17 cellular contexts compared by ENCODE assay signal in genomic region chr9:99187311-99187710, GRCh38.
DNase-seq lines count a peak whose midpoint lies in the region; ATAC-seq and TF ChIP-seq lines count a peak whose summit lies in the region.
"Had no signal": no experiment of that assay in that cellular context is flagged by ENCODE, and none has a peak within 500 bp of the region (broad histone marks: within the 10 kb centered on the region; RNA-seq: fewer than 3 reads in every experiment).

No MANE protein-coding gene starts in this region.

- no peaks in the 10 kb centered on the region for H3K27me3 Mint-ChIP-seq in stimulated activated naive B cell treated with anti-CD40 and anti-IgM and Interleukin-4, amounts not matched to agents 10 μg/mL and 1 μg/mL and 100 μg/mL, for 72 hours

- TF ChIP-seq CTCF in GM12865 (IDR thresholded peaks at IDR 0.05; ENCODE audit: insufficient read depth, low read depth, low read length, missing control alignments) = no peak
- TF ChIP-seq CTCF in MM.1S (IDR thresholded peaks at IDR 0.05; ENCODE audit: low read length) = no peak
- no peak for TF ChIP-seq CTCF in SU-DHL-6 (IDR thresholded peaks at IDR 0.05; ENCODE audit: insufficient read depth, low read length, poor library complexity, severe bottlenecking)

- peaks cover 3% of the 10 kb centered on the region in 2 donors for H3K36me3 Mint-ChIP-seq in stimulated activated naive B cell treated with anti-CD40 and anti-IgM and Interleukin-4, amounts not matched to agents 10 μg/mL and 1 μg/mL and 100 μg/mL, for 72 hours
- H3K36me3 Mint-ChIP-seq: CD8-positive, alpha-beta T cell had no signal

- H3K79me2 ChIP-seq in MM.1S (ENCODE audit: low read length) = no peaks in the 10 kb centered on the region
- no peaks in the 10 kb centered on the region for H3K79me2 ChIP-seq in SU-DHL-6 (ENCODE audit: insufficient read depth, low read length)

- peak overlapping the region; percentile 40; the same call in 1 of the 2 replicates for H3K27ac ChIP-seq in MM.1S (ENCODE audit: low read length)
- H3K27ac ChIP-seq in SU-DHL-6 (ENCODE audit: low read depth, low read length) = peak overlapping the region; percentile 19; the same call in 1 of the 2 replicates

- DNase-seq in GM12865 (ENCODE audit: low read depth) (peak; percentile 45), MM.1S (peak; percentile 26), OCI-M1 (lab: John Stamatoyannopoulos, UW) (no peak), nucleus accumbens (lab: John Stamatoyannopoulos, UW) (no peak), activated T-cell treated with anti-CD3 and anti-CD28 coated beads for 4 hours (no peak)
- DNase-seq in stimulated activated naive B cell treated with anti-CD40 and anti-IgM and Interleukin-4, amounts not matched to agents 10 μg/mL and 1 μg/mL and 100 μg/mL, for 72 hours = no peak
- DNase-seq: CD8-positive, alpha-beta T cell; DMS79; KBM-7; NCI-H1105; NCI-H1694 treated with DMSO at 0.1 percent for 48 hours; NCI-H345; NCI-H526; Right ventricle myocardium superior; T-helper 2 cell had no signal

- peaks cover 59 to 86% of the 10 kb centered on the region in 2 donors for H3K4me1 Mint-ChIP-seq in stimulated activated naive B cell treated with anti-CD40 and anti-IgM and Interleukin-4, amounts not matched to agents 10 μg/mL and 1 μg/mL and 100 μg/mL, for 72 hours

- peak overlapping the region; percentile 40; the same call in 1 of the 2 replicates for H2AFZ ChIP-seq in MM.1S (ENCODE audit: low read length)
- peak overlapping the region; percentile 73 for H2AFZ ChIP-seq in SU-DHL-6 (ENCODE audit: low read depth, low read length, severe bottlenecking)

- ATAC-seq in stimulated activated naive B cell treated with anti-CD40 and anti-IgM and Interleukin-4, amounts not matched to agents 10 μg/mL and 1 μg/mL and 100 μg/mL, for 72 hours (replicated peaks) = peak; percentile 30 to 39
- ATAC-seq: CD8-positive, alpha-beta T cell; Panc1 had no signal

- peak overlapping the region; percentile 62 for H3K27ac Mint-ChIP-seq in stimulated activated naive B cell treated with anti-CD40 and anti-IgM and Interleukin-4, amounts not matched to agents 10 μg/mL and 1 μg/mL and 100 μg/mL, for 72 hours
- H3K27ac Mint-ChIP-seq: CD8-positive, alpha-beta T cell had no signal

- peaks cover 7% of the 10 kb centered on the region; the same call in 1 of the 2 replicates for H3F3A ChIP-seq in MM.1S (ENCODE audit: insufficient read depth, low read length)
- peaks cover 13% of the 10 kb centered on the region for H3F3A ChIP-seq in SU-DHL-6 (ENCODE audit: insufficient read depth)

- peaks cover 0 to 2% of the 10 kb centered on the region in 2 donors for H3K9me3 Mint-ChIP-seq in stimulated activated naive B cell treated with anti-CD40 and anti-IgM and Interleukin-4, amounts not matched to agents 10 μg/mL and 1 μg/mL and 100 μg/mL, for 72 hours
- H3K9me3 Mint-ChIP-seq: CD8-positive, alpha-beta T cell had no signal

- no peaks in the 10 kb centered on the region for H3K9me3 ChIP-seq in MM.1S (replicated peaks; ENCODE audit: insufficient read depth, low read length)
- H3K9me3 ChIP-seq in SU-DHL-6 (ENCODE audit: insufficient read depth, low read length) = no peaks in the 10 kb centered on the region

- no peak overlapping the region for H3K9ac ChIP-seq in MM.1S (ENCODE audit: low read length)
- peak overlapping the region; percentile 20; the same call in 1 of the 2 replicates for H3K9ac ChIP-seq in SU-DHL-6 (ENCODE audit: low read length)

- peaks cover 20% of the 10 kb centered on the region for H3K4me1 ChIP-seq in MM.1S (ENCODE audit: low read length)

- no peaks in the 10 kb centered on the region for H3K9me2 ChIP-seq in MM.1S (replicated peaks; ENCODE audit: insufficient read depth, low read length)
- H3K9me2 ChIP-seq in SU-DHL-6 (replicated peaks; ENCODE audit: insufficient read depth, low read length) = no peaks in the 10 kb centered on the region

- peak overlapping the region in 1 of 2 donors; percentile 16 for H3K4me3 Mint-ChIP-seq in stimulated activated naive B cell treated with anti-CD40 and anti-IgM and Interleukin-4, amounts not matched to agents 10 μg/mL and 1 μg/mL and 100 μg/mL, for 72 hours
- H3K4me3 Mint-ChIP-seq: CD8-positive, alpha-beta T cell had no signal

- H3K36me3 ChIP-seq in MM.1S (replicated peaks; ENCODE audit: insufficient read depth, low read length) = no peaks in the 10 kb centered on the region
- no peaks in the 10 kb centered on the region for H3K36me3 ChIP-seq in SU-DHL-6 (ENCODE audit: low read length)

- no peak overlapping the region for H3K4me3 ChIP-seq in GM12865 (ENCODE audit: low read depth, low read length)
- H3K4me3 ChIP-seq in MM.1S (ENCODE audit: low read length) = peak overlapping the region; percentile 35
- H3K4me3 ChIP-seq in SU-DHL-6 (ENCODE audit: insufficient read depth, low read length, poor library complexity, severe bottlenecking) = no peak overlapping the region

- H3K4me2 ChIP-seq in MM.1S (ENCODE audit: low read depth, low read length) = peak overlapping the region; percentile 79
- peak overlapping the region; percentile 42 for H3K4me2 ChIP-seq in SU-DHL-6 (ENCODE audit: low read depth, low read length, poor library complexity, severe bottlenecking)

- H4K20me1 ChIP-seq in MM.1S (ENCODE audit: insufficient read depth, low read length) (no peaks in the 10 kb centered on the region), SU-DHL-6 (ENCODE audit: low read depth, low read length) (no peaks in the 10 kb centered on the region)

- H3K27me3 ChIP-seq in MM.1S (replicated peaks; ENCODE audit: insufficient read depth, low read length) (no peaks in the 10 kb centered on the region), SU-DHL-6 (ENCODE audit: low read length) (no peaks in the 10 kb centered on the region)

Comparison
In these comparisons a context has a peak if more than half of its experiments do, and no peak if none do; other contexts are left out.
1. DNase-seq: peak in GM12865 (single experiment) and MM.1S (single experiment); none in stimulated activated naive B cell treated with anti-CD40 and anti-IgM and Interleukin-4, amounts not matched to agents 10 μg/mL and 1 μg/mL and 100 μg/mL, for 72 hours (single experiment), OCI-M1 (single experiment), nucleus accumbens (0 of 56) and activated T-cell treated with anti-CD3 and anti-CD28 coated beads for 4 hours (single experiment).